Comparison of ENCODE assay signal across 16 cellular contexts in genomic region chr1:229388876-229389580, GRCh38. TPM values are rescaled to one million over a fixed set of nuclear protein-coding genes. Genes with fewer than 3 reads are reported as not detected.
DNase-seq lines count a peak whose midpoint lies in the region; ATAC-seq, FAIRE-seq and TF ChIP-seq lines count a peak whose summit lies in the region.
"Had no signal": no experiment of that assay in that cellular context is flagged by ENCODE, and none has a peak within 500 bp of the region (broad histone marks: within the 10 kb centered on the region; RNA-seq: fewer than 3 reads in every experiment).

No MANE protein-coding gene starts in this region.

- 35 to 39% methylated on average over 7 of the region's 7 CpGs for WGBS in GM23248 (ENCODE audit: low coverage in 1 of 2, low lambda C conversion rate in 2 of 2, missing lambda C conversion rate in 2 of 2), 2 experiments

- TF ChIP-seq POLR2A in endothelial cell of umbilical vein (IDR thresholded peaks at IDR 0.05; ENCODE audit: low read depth, low read length): no peak

- H3K9me1 ChIP-seq in endothelial cell of umbilical vein (replicated peaks; ENCODE audit: control insufficient read depth, extremely low read depth, insufficient read depth, low read length): no peaks in the 10 kb centered on the region

- peak; percentile 31 for FAIRE-seq in endothelial cell of umbilical vein (lab: Jason Lieb, UNC)
- FAIRE-seq: HepG2, small intestine had no signal

- no peaks in the 10 kb centered on the region for H3K36me3 ChIP-seq in GM23248 (ENCODE audit: low read depth)
- H3K36me3 ChIP-seq in PC-3 (ENCODE audit: low read depth, low read length): no peaks in the 10 kb centered on the region
- H3K36me3 ChIP-seq in endothelial cell of umbilical vein (ENCODE audit: control insufficient read depth in 2 of 2, extremely low read depth in 1 of 2, insufficient read depth in 2 of 2, low read length in 2 of 2): no peaks in the 10 kb centered on the region
- no peaks in the 10 kb centered on the region for H3K36me3 ChIP-seq in tibial artery
- H3K36me3 ChIP-seq: colonic mucosa, neural progenitor cell had no signal

- H3K4me2 ChIP-seq in GM23248 (ENCODE audit: unreplicated experiment) (no peak overlapping the region), PC-3 (ENCODE audit: low read length) (peak overlapping the region; percentile 55), endothelial cell of umbilical vein (ENCODE audit: insufficient read depth, low read length) (no peak overlapping the region)
- H3K4me2 ChIP-seq: neural progenitor cell had no signal

- peaks cover 8% of the 10 kb centered on the region for H3K4me1 ChIP-seq in GM23248 (ENCODE audit: insufficient read depth)
- H3K4me1 ChIP-seq in PC-3 (ENCODE audit: insufficient read depth, low read length): peaks cover 18% of the 10 kb centered on the region
- no peaks in the 10 kb centered on the region for H3K4me1 ChIP-seq in endothelial cell of umbilical vein (ENCODE audit: control insufficient read depth, extremely low read depth, insufficient read depth, low read length)
- H3K4me1 ChIP-seq in tibial artery: no peaks in the 10 kb centered on the region
- H3K4me1 ChIP-seq: colonic mucosa, neural progenitor cell had no signal

- H3K79me2 ChIP-seq in GM23248 (ENCODE audit: insufficient read depth) (no peaks in the 10 kb centered on the region), PC-3 (ENCODE audit: low read length) (no peaks in the 10 kb centered on the region), endothelial cell of umbilical vein (ENCODE audit: control insufficient read depth, insufficient read depth, low read length) (no peaks in the 10 kb centered on the region)

- H3F3A ChIP-seq in GM23248 (ENCODE audit: insufficient read depth) (peaks cover 13% of the 10 kb centered on the region; the same call in 1 of the 2 replicates), PC-3 (ENCODE audit: low read length, unreplicated experiment) (peaks cover 3% of the 10 kb centered on the region)

- H2AFZ ChIP-seq in GM23248 (no peak overlapping the region), PC-3 (ENCODE audit: low read length) (peak overlapping the region; percentile 31), endothelial cell of umbilical vein (ENCODE audit: low read depth, low read length) (no peak overlapping the region)
- H2AFZ ChIP-seq: neural progenitor cell had no signal

- dilution Hi-C loops in endothelial cell of umbilical vein (cut with MboI; ENCODE audit: extremely low pct_ligation_motif_present, low sequenced_read_pairs): no loop called here

- DNase-seq in GM23248: peak; percentile 47
- peak; percentile 70 for DNase-seq in PC-3
- no peak for DNase-seq in endothelial cell of umbilical vein (ENCODE audit: low read depth, low spot score)
- peak; percentile 8 for DNase-seq in skeletal muscle cell (ENCODE audit: low read depth)
- DNase-seq in tibial artery: no peak
- no peak for DNase-seq in NK-92 (lab: John Stamatoyannopoulos, UW; ENCODE audit: unreplicated experiment)
- DNase-seq: activated CD8-positive, alpha-beta memory T cell treated with anti-CD3 and anti-CD28 coated beads, Interleukin-2, amount 50 U/mL, for 4 hours; Calu3; colonic mucosa; small intestine; T-cell had no signal

- H3K27me3 ChIP-seq in GM23248 (replicated peaks; ENCODE audit: insufficient read depth) (no peaks in the 10 kb centered on the region; the same call in 1 of the 2 replicates), PC-3 (ENCODE audit: low read length) (no peaks in the 10 kb centered on the region), endothelial cell of umbilical vein (ENCODE audit: control insufficient read depth in 2 of 2, insufficient read depth in 2 of 2, low read length in 2 of 2) (no peaks in the 10 kb centered on the region), tibial artery (peaks cover 0 to 27% of the 10 kb centered on the region in 2 donors)
- H3K27me3 ChIP-seq: colonic mucosa, neural progenitor cell had no signal

- H3K9ac ChIP-seq in GM23248 (no peak overlapping the region), PC-3 (ENCODE audit: low read length) (no peak overlapping the region), endothelial cell of umbilical vein (replicated peaks; ENCODE audit: extremely low read depth, insufficient read depth, low read length) (no peak overlapping the region)
- H3K9ac ChIP-seq: neural progenitor cell had no signal

- H4K20me1 ChIP-seq in GM23248 (ENCODE audit: insufficient read depth): no peaks in the 10 kb centered on the region
- H4K20me1 ChIP-seq in PC-3 (ENCODE audit: low read length): no peaks in the 10 kb centered on the region
- H4K20me1 ChIP-seq in endothelial cell of umbilical vein (replicated peaks; ENCODE audit: control insufficient read depth, extremely low read depth, insufficient read depth, low read length): no peaks in the 10 kb centered on the region

- ATAC-seq in PC-3: peak; percentile 92
- ATAC-seq in GM18502 (IDR thresholded peaks at IDR 0.05; ENCODE audit: poor library complexity, unreplicated experiment): no peak
- ATAC-seq: activated naive CD4-positive, alpha-beta T cell treated with anti-CD3 and anti-CD28 coated beads, Interleukin-2, amount 50 U/mL, for 72 hours; HepG2; T-cell had no signal

- H3K9me2 ChIP-seq in GM23248 (ENCODE audit: insufficient read depth): no peaks in the 10 kb centered on the region
- H3K9me2 ChIP-seq in PC-3 (replicated peaks; ENCODE audit: low read length): no peaks in the 10 kb centered on the region

- H3K9me3 ChIP-seq in GM23248 (ENCODE audit: low read depth): no peaks in the 10 kb centered on the region
- H3K9me3 ChIP-seq in PC-3 (ENCODE audit: low read length): no peaks in the 10 kb centered on the region
- no peaks in the 10 kb centered on the region for H3K9me3 ChIP-seq in endothelial cell of umbilical vein (replicated peaks; ENCODE audit: control insufficient read depth, insufficient read depth, low read length)
- peaks cover 0 to 4% (median 0%) of the 10 kb centered on the region in 3 donors for H3K9me3 ChIP-seq in tibial artery
- H3K9me3 ChIP-seq: colonic mucosa had no signal

- CTCF ChIA-PET in PC-3 (lab: Charles Lee) (no interaction called here), endothelial cell of umbilical vein (lab: Charles Lee) (no interaction called here)

- BruUV-seq in PC-3 (replicated peaks; lab: Mats Ljungman, UMichigan): no TSS peak
- BruUV-seq in endothelial cell of umbilical vein (replicated peaks; lab: Mats Ljungman, UMichigan): no TSS peak

- intact Hi-C loops in PC-3 (cut with micrococcal nuclease): loop anchor here (5.0 kb wide), 1 partner anchor 47 kb away; the partner anchor contains the start of gene CCSAP
- intact Hi-C loops in endothelial cell of umbilical vein (cut with micrococcal nuclease): no loop called here
- intact Hi-C loops in tibial artery (cut with DNase I; ENCODE audit: low total_unique reads): no loop called here

- H3K27ac ChIP-seq in GM23248 (no peak overlapping the region), PC-3 (ENCODE audit: low read length) (peak overlapping the region; percentile 10; the same call in 1 of the 2 replicates), endothelial cell of umbilical vein (ENCODE audit: insufficient read depth, low read depth, low read length) (no peak overlapping the region), tibial artery (no peak overlapping the region)
- H3K27ac ChIP-seq: colonic mucosa, neural progenitor cell had no signal

- H3K4me3 ChIP-seq in GM23248 (no peak overlapping the region), PC-3 (ENCODE audit: low read length) (peak overlapping the region; percentile 8; the same call in 1 of the 2 replicates), endothelial cell of umbilical vein (replicated peaks in 1 of 3; ENCODE audit: insufficient read depth in 1 of 3, low read depth in 1 of 3, low read length in 3 of 3) (no peak overlapping the region), skeletal muscle cell (ENCODE audit: low read depth, low read length) (no peak overlapping the region), tibial artery (no peak overlapping the region)
- H3K4me3 ChIP-seq: colonic mucosa, neural progenitor cell had no signal

- POLR2A ChIA-PET in PC-3 (lab: Charles Lee; ENCODE audit: unreplicated experiment) (no interaction called here), endothelial cell of umbilical vein (lab: Charles Lee) (no interaction called here)

- in situ Hi-C loops in GM23248 (cut with MboI): no loop called here

- TF ChIP-seq CTCF in PC-3 (conservative IDR thresholded peaks at IDR 0.05; ENCODE audit: low read depth, low read length) (no peak), endothelial cell of umbilical vein (IDR thresholded peaks at IDR 0.05; ENCODE audit: extremely low read depth in 1 of 2, insufficient read depth in 1 of 2, low read depth in 1 of 2, low read length in 2 of 2) (no peak), tibial artery (IDR thresholded peaks at IDR 0.05) (no peak)

RNA-seq across cellular contexts. Expression of gene ACTA1, which starts 44.9 kb away (rescaled TPM):
- total RNA-seq in GM23248 (2014; rRNA removed; shearing (Covaris generic)): 0.22 TPM in 1 of 2 replicates, not detected in the other
- polyA plus RNA-seq in GM23248 (2016; fragmentation: Nextera tagmentation; extraction: Ambion mirVana) (not detected in 2 replicates), endothelial cell of umbilical vein (0.24 and 0.33 TPM in 2 replicates)
- total RNA-seq in PC-3 (2014; rRNA removed) (0.80 TPM in 1 of 2 replicates, not detected in the other), endothelial cell of umbilical vein (0.22 TPM in 1 of 2 replicates, not detected in the other)
- 0.07 and 0.18 TPM in 2 replicates for polyA plus RNA-seq in endothelial cell of umbilical vein (2011; cell fraction: cytosol; rRNA removed)
- polyA plus RNA-seq in endothelial cell of umbilical vein (2011; cell fraction: nucleus; rRNA removed): 0.84 and 0.93 TPM in 2 replicates
- 0.16 TPM in 1 of 2 replicates, not detected in the other for polyA plus RNA-seq in endothelial cell of umbilical vein (2012)
- not detected in 2 replicates for polyA minus RNA-seq in endothelial cell of umbilical vein
- not detected for polyA minus RNA-seq in endothelial cell of umbilical vein (2011; cell fraction: cytosol; rRNA and poly(A)+ RNA removed)
- 0.29 TPM in 1 of 2 replicates, not detected in the other for polyA minus RNA-seq in endothelial cell of umbilical vein (2011; cell fraction: nucleus; rRNA and poly(A)+ RNA removed)
- total RNA-seq: activated naive CD4-positive, alpha-beta T cell treated with anti-CD3 and anti-CD28 coated beads, Interleukin-2, amount 50 U/mL, for 72 hours; lung microvascular endothelial cell had no signal

RNA-seq across cellular contexts. Expression of gene CCSAP, which starts 46.2 kb away (rescaled TPM):
- 7.8 and 9.0 TPM in 2 replicates for total RNA-seq in GM23248 (2014; rRNA removed; shearing (Covaris generic))
- 3.4 and 3.5 TPM in 2 replicates for polyA plus RNA-seq in GM23248 (2016; fragmentation: Nextera tagmentation; extraction: Ambion mirVana)
- total RNA-seq in PC-3 (2014; rRNA removed): 9.5 and 9.7 TPM in 2 replicates
- 5.7 TPM in 2 replicates for total RNA-seq in endothelial cell of umbilical vein
- polyA plus RNA-seq in endothelial cell of umbilical vein: 1.2 and 1.3 TPM in 2 replicates
- 1.4 and 1.5 TPM in 2 replicates for polyA plus RNA-seq in endothelial cell of umbilical vein (2011; cell fraction: cytosol; rRNA removed)
- 2.0 and 3.2 TPM in 2 replicates for polyA plus RNA-seq in endothelial cell of umbilical vein (2011; cell fraction: nucleus; rRNA removed)
- 2.3 and 3.3 TPM in 2 replicates for polyA plus RNA-seq in endothelial cell of umbilical vein (2012)
- 3.4 TPM in 2 replicates for polyA minus RNA-seq in endothelial cell of umbilical vein
- 4.8 TPM for polyA minus RNA-seq in endothelial cell of umbilical vein (2011; cell fraction: cytosol; rRNA and poly(A)+ RNA removed)
- 1.3 and 2.4 TPM in 2 replicates for polyA minus RNA-seq in endothelial cell of umbilical vein (2011; cell fraction: nucleus; rRNA and poly(A)+ RNA removed)

Comparison
In these comparisons a context has a peak if more than half of its experiments do, and no peak if none do; other contexts are left out.
1. DNase-seq: peak in GM23248 (single experiment), PC-3 (single experiment) and skeletal muscle cell (single experiment); none in endothelial cell of umbilical vein (single experiment), tibial artery (0 of 2) and NK-92 (single experiment).